1 cellular context compared by ENCODE assay signal in the genomic region with DNA sequence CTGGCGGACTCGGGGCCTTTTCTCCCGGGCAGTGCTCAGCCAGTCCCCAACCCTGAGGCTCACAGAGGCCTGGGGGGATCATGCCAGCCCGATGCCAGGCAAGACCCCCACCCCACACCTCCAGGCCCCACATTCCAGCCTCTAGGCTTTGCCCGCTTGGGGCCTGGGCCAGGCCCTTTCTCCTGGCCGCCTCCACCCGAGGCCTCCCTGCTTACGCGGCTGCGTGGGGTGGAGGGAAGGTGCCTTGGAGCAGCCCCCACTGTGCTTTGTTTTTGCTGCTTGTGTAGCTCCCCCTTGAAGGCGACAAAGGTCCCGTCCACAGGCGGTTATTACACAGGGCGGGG.
TF ChIP-seq lines count a peak whose summit lies in the region.

No MANE protein-coding gene starts in this region.

TF ChIP-seq in endothelial cell of umbilical vein, 7 proteins besides CTCF, POLR2A, EP300 and RAD21:
- no peak for TF ChIP-seq GATA2 (IDR thresholded peaks at IDR 0.05; ENCODE audit: insufficient read depth, insufficient read length, low read depth, low read length)
- no peak for TF ChIP-seq FOS (IDR thresholded peaks at IDR 0.05; ENCODE audit: borderline replicate concordance, insufficient read depth, low read length)
- TF ChIP-seq JUN (IDR thresholded peaks at IDR 0.05; ENCODE audit: borderline replicate concordance, insufficient read depth, insufficient read length, low read depth) = no peak
- TF ChIP-seq POLR2AphosphoS5 (IDR thresholded peaks at IDR 0.05; ENCODE audit: insufficient read depth, low read depth, low read length) = no peak
- TF ChIP-seq, protein P1, sequence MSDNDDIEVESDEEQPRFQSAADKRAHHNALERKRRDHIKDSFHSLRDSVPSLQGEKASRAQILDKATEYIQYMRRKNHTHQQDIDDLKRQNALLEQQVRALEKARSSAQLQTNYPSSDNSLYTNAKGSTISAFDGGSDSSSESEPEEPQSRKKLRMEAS (IDR thresholded peaks at IDR 0.05; ENCODE audit: insufficient read depth, insufficient read length) = no peak
- TF ChIP-seq MYC (IDR thresholded peaks at IDR 0.05; ENCODE audit: low read depth, low read length) = no peak
- no peak for TF ChIP-seq EZH2 (IDR thresholded peaks at IDR 0.05; ENCODE audit: borderline replicate concordance, low read depth, low read length, severe bottlenecking)
